Comparison of ENCODE assay signal across 20 cellular contexts in genomic region chr2:162016080-162016479, GRCh38. TPM values are rescaled to one million over a fixed set of nuclear protein-coding genes. Genes with fewer than 3 reads are reported as not detected.
A peak's percentile ranks its signal among the peaks of the same experiment; 100 is the strongest.
DNase-seq lines count a peak whose midpoint lies in the region; ATAC-seq and TF ChIP-seq lines count a peak whose summit lies in the region.
"Had no signal": no experiment of that assay in that cellular context is flagged by ENCODE, and none has a peak within 500 bp of the region (broad histone marks: within the 10 kb centered on the region; RNA-seq: fewer than 3 reads in every experiment).

No MANE protein-coding gene starts in this region.

- H3K9ac ChIP-seq in DND-41 (ENCODE audit: low read depth, low read length): no peak overlapping the region
- H3K9ac ChIP-seq: SK-N-SH had no signal

- no peaks in the 10 kb centered on the region for H4K20me1 ChIP-seq in DND-41 (ENCODE audit: insufficient read depth, low read length)

- no peak overlapping the region for H2AFZ ChIP-seq in DND-41 (ENCODE audit: low read depth, low read length)

- H3K36me3 ChIP-seq in DND-41 (ENCODE audit: insufficient read depth, low read length) (peaks cover 79% of the 10 kb centered on the region), MG63 (no peaks in the 10 kb centered on the region)

- H3K27me3 ChIP-seq in DND-41 (ENCODE audit: insufficient read depth, low read length, poor library complexity) (no peaks in the 10 kb centered on the region), MG63 (no peaks in the 10 kb centered on the region)

- CTCF ChIA-PET in activated CD8-positive, alpha-beta T cell treated with anti-CD3 and anti-CD28 coated beads for 36 hours (lab: Charles Lee): interaction anchor here (2.8 kb wide), 1 partner anchor 24 kb away, joined by 11 read pairs; no protein-coding TSS in a partner anchor

- no peaks in the 10 kb centered on the region for H3K9me3 Mint-ChIP-seq in activated naive CD8-positive, alpha-beta T cell treated with anti-CD3 and anti-CD28 coated beads, Interleukin-2, amount 10 ng/mL, durations not matched to agents 7 days and 5 days
- H3K9me3 Mint-ChIP-seq in activated naive CD8-positive, alpha-beta T cell treated with anti-CD3 and anti-CD28 coated beads, Interleukin-2, amount 50 U/mL, for 24 hours: no peaks in the 10 kb centered on the region
- H3K9me3 Mint-ChIP-seq in activated CD8-positive, alpha-beta T cell treated with anti-CD3 and anti-CD28 coated beads for 36 hours: no peaks in the 10 kb centered on the region
- H3K9me3 Mint-ChIP-seq in stimulated activated effector memory CD8-positive, alpha-beta T cell treated with anti-CD3 and anti-CD28 coated beads, Interleukin-12 subunit alpha, Interleukin-12 subunit beta, amount 100 ng/mL, for 72 hours: no peaks in the 10 kb centered on the region
- H3K9me3 Mint-ChIP-seq: IgD-negative memory B cell had no signal

- H3K4me1 ChIP-seq in DND-41 (ENCODE audit: insufficient read depth, low read length): peaks cover 59% of the 10 kb centered on the region
- H3K4me1 ChIP-seq: Caco-2 had no signal

- H3K4me3 Mint-ChIP-seq in activated naive CD8-positive, alpha-beta T cell treated with anti-CD3 and anti-CD28 coated beads, Interleukin-2, amount 10 ng/mL, durations not matched to agents 7 days and 5 days: peak overlapping the region; percentile 39
- no peak overlapping the region for H3K4me3 Mint-ChIP-seq in activated naive CD8-positive, alpha-beta T cell treated with anti-CD3 and anti-CD28 coated beads, Interleukin-2, amount 50 U/mL, for 24 hours
- no peak overlapping the region for H3K4me3 Mint-ChIP-seq in activated CD8-positive, alpha-beta T cell treated with anti-CD3 and anti-CD28 coated beads for 36 hours
- H3K4me3 Mint-ChIP-seq in stimulated activated effector memory CD8-positive, alpha-beta T cell treated with anti-CD3 and anti-CD28 coated beads, Interleukin-12 subunit alpha, Interleukin-12 subunit beta, amount 100 ng/mL, for 72 hours: no peak overlapping the region
- H3K4me3 Mint-ChIP-seq: IgD-negative memory B cell had no signal

- no peak overlapping the region for H3K4me2 ChIP-seq in DND-41 (ENCODE audit: insufficient read depth, low read length)
- H3K4me2 ChIP-seq: SK-N-SH had no signal

- TF ChIP-seq CTCF in DND-41 (IDR thresholded peaks at IDR 0.05; ENCODE audit: borderline replicate concordance, extremely low read depth, low read length, poor library complexity, severe bottlenecking): no peak
- no peak for TF ChIP-seq CTCF in activated CD8-positive, alpha-beta T cell treated with anti-CD3 and anti-CD28 coated beads for 36 hours (IDR thresholded peaks at IDR 0.05)

- peaks cover 75% of the 10 kb centered on the region for H3K36me3 Mint-ChIP-seq in activated naive CD8-positive, alpha-beta T cell treated with anti-CD3 and anti-CD28 coated beads, Interleukin-2, amount 10 ng/mL, durations not matched to agents 7 days and 5 days
- peaks cover 16% of the 10 kb centered on the region for H3K36me3 Mint-ChIP-seq in activated naive CD8-positive, alpha-beta T cell treated with anti-CD3 and anti-CD28 coated beads, Interleukin-2, amount 50 U/mL, for 24 hours (ENCODE audit: low read depth)
- peaks cover 60% of the 10 kb centered on the region for H3K36me3 Mint-ChIP-seq in activated CD8-positive, alpha-beta T cell treated with anti-CD3 and anti-CD28 coated beads for 36 hours (ENCODE audit: low read depth)
- H3K36me3 Mint-ChIP-seq in stimulated activated effector memory CD8-positive, alpha-beta T cell treated with anti-CD3 and anti-CD28 coated beads, Interleukin-12 subunit alpha, Interleukin-12 subunit beta, amount 100 ng/mL, for 72 hours: peaks cover 92% of the 10 kb centered on the region
- H3K36me3 Mint-ChIP-seq: IgD-negative memory B cell had no signal

- H3K27me3 Mint-ChIP-seq in activated naive CD8-positive, alpha-beta T cell treated with anti-CD3 and anti-CD28 coated beads, Interleukin-2, amount 10 ng/mL, durations not matched to agents 7 days and 5 days: no peaks in the 10 kb centered on the region
- no peaks in the 10 kb centered on the region for H3K27me3 Mint-ChIP-seq in activated naive CD8-positive, alpha-beta T cell treated with anti-CD3 and anti-CD28 coated beads, Interleukin-2, amount 50 U/mL, for 24 hours
- H3K27me3 Mint-ChIP-seq in activated CD8-positive, alpha-beta T cell treated with anti-CD3 and anti-CD28 coated beads for 36 hours: no peaks in the 10 kb centered on the region

- H3K27ac ChIP-seq in DND-41 (ENCODE audit: low read length): peak overlapping the region; percentile 68; the same call in 1 of the 2 replicates

- no peaks in the 10 kb centered on the region for H3K9me3 ChIP-seq in DND-41 (ENCODE audit: insufficient read depth, low read length, severe bottlenecking)
- H3K9me3 ChIP-seq in MG63: no peaks in the 10 kb centered on the region
- H3K9me3 ChIP-seq: Caco-2, SK-N-SH had no signal

- H3K79me2 ChIP-seq in DND-41 (ENCODE audit: insufficient read depth, low read length): 0 out of 2 replicates have a peak, but pooled peaks cover 2% of the 10 kb centered on the region

- no peak overlapping the region for H3K27ac Mint-ChIP-seq in activated naive CD8-positive, alpha-beta T cell treated with anti-CD3 and anti-CD28 coated beads, Interleukin-2, amount 10 ng/mL, durations not matched to agents 7 days and 5 days
- H3K27ac Mint-ChIP-seq in activated naive CD8-positive, alpha-beta T cell treated with anti-CD3 and anti-CD28 coated beads, Interleukin-2, amount 50 U/mL, for 24 hours: no peak overlapping the region
- H3K27ac Mint-ChIP-seq in activated CD8-positive, alpha-beta T cell treated with anti-CD3 and anti-CD28 coated beads for 36 hours: peak overlapping the region; percentile 39
- peak overlapping the region; percentile 80 for H3K27ac Mint-ChIP-seq in stimulated activated effector memory CD8-positive, alpha-beta T cell treated with anti-CD3 and anti-CD28 coated beads, Interleukin-12 subunit alpha, Interleukin-12 subunit beta, amount 100 ng/mL, for 72 hours
- H3K27ac Mint-ChIP-seq: IgD-negative memory B cell had no signal

- DNase-seq in activated naive CD8-positive, alpha-beta T cell treated with anti-CD3 and anti-CD28 coated beads, Interleukin-2, amount 10 ng/mL, durations not matched to agents 7 days and 5 days: no peak
- DNase-seq in activated naive CD8-positive, alpha-beta T cell treated with anti-CD3 and anti-CD28 coated beads, Interleukin-2, amount 50 U/mL, for 24 hours: no peak
- DNase-seq in DND-41: no peak
- no peak for DNase-seq in activated CD8-positive, alpha-beta T cell treated with anti-CD3 and anti-CD28 coated beads for 36 hours
- DNase-seq in stimulated activated effector memory CD8-positive, alpha-beta T cell treated with anti-CD3 and anti-CD28 coated beads, Interleukin-12 subunit alpha, Interleukin-12 subunit beta, amount 100 ng/mL, for 72 hours (ENCODE audit: low spot score in 2 of 2): no peak
- no peak for DNase-seq in cardiac septum (ENCODE audit: low spot score)
- no peak for DNase-seq in MG63
- DNase-seq: C1 segment of cervical spinal cord; Caco-2; GDM1; NCI-H1092 treated with DMSO at 0.1 percent for 48 hours; NCI-H2081; NCI-H2171 treated with DMSO at 0.1 percent for 48 hours; NCI-H510A; NCI-H748 treated with DMSO at 0.1 percent for 48 hours; NK-92 treated with Interleukin-12 subunit alpha and Interleukin-12 subunit beta, amount 100 ng/mL, for 24 hours; Right ventricle myocardium superior; SK-N-SH had no signal

- H3K4me3 ChIP-seq in DND-41 (ENCODE audit: low read depth in 1 of 2, low read length in 2 of 2): no peak overlapping the region
- no peak overlapping the region for H3K4me3 ChIP-seq in MG63

- POLR2A ChIA-PET in activated naive CD8-positive, alpha-beta T cell treated with anti-CD3 and anti-CD28 coated beads, Interleukin-2, amount 10 ng/mL, durations not matched to agents 7 days and 5 days (lab: Charles Lee): interaction anchor here (2.1 to 6.9 kb wide), 2 partner anchors 8 to 22 kb away, joined by 6 to 81 read pairs; no protein-coding TSS in a partner anchor
- POLR2A ChIA-PET in activated CD8-positive, alpha-beta T cell treated with anti-CD3 and anti-CD28 coated beads for 36 hours (lab: Charles Lee): no interaction called here

- intact Hi-C loops in activated CD8-positive, alpha-beta T cell treated with anti-CD3 and anti-CD28 coated beads for 36 hours (cut with micrococcal nuclease): no loop called here
- intact Hi-C loops in cardiac septum (cut with DNase I): no loop called here

- H3K4me1 Mint-ChIP-seq in activated naive CD8-positive, alpha-beta T cell treated with anti-CD3 and anti-CD28 coated beads, Interleukin-2, amount 10 ng/mL, durations not matched to agents 7 days and 5 days: peaks cover 43% of the 10 kb centered on the region
- H3K4me1 Mint-ChIP-seq in activated naive CD8-positive, alpha-beta T cell treated with anti-CD3 and anti-CD28 coated beads, Interleukin-2, amount 50 U/mL, for 24 hours: peaks cover 40% of the 10 kb centered on the region
- H3K4me1 Mint-ChIP-seq in activated CD8-positive, alpha-beta T cell treated with anti-CD3 and anti-CD28 coated beads for 36 hours (ENCODE audit: low read depth): peaks cover 52% of the 10 kb centered on the region
- peaks cover 53% of the 10 kb centered on the region for H3K4me1 Mint-ChIP-seq in stimulated activated effector memory CD8-positive, alpha-beta T cell treated with anti-CD3 and anti-CD28 coated beads, Interleukin-12 subunit alpha, Interleukin-12 subunit beta, amount 100 ng/mL, for 72 hours

- ATAC-seq in activated naive CD8-positive, alpha-beta T cell treated with anti-CD3 and anti-CD28 coated beads, Interleukin-2, amount 10 ng/mL, durations not matched to agents 7 days and 5 days (ENCODE audit: low read depth): no peak
- no peak for ATAC-seq in activated naive CD8-positive, alpha-beta T cell treated with anti-CD3 and anti-CD28 coated beads, Interleukin-2, amount 50 U/mL, for 24 hours
- no peak for ATAC-seq in DND-41 (ENCODE audit: insufficient read depth, low read depth)
- no peak for ATAC-seq in activated CD8-positive, alpha-beta T cell treated with anti-CD3 and anti-CD28 coated beads for 36 hours
- ATAC-seq in stimulated activated effector memory CD8-positive, alpha-beta T cell treated with anti-CD3 and anti-CD28 coated beads, Interleukin-12 subunit alpha, Interleukin-12 subunit beta, amount 100 ng/mL, for 72 hours: no peak

RNA-seq across cellular contexts. Expression of gene DPP4, which starts 57.9 kb away (rescaled TPM):
- total RNA-seq in activated naive CD8-positive, alpha-beta T cell treated with anti-CD3 and anti-CD28 coated beads, Interleukin-2, amount 10 ng/mL, durations not matched to agents 7 days and 5 days: 100 to 1,000 TPM; 101 to 107 TPM
- 10 to 100 TPM; 25.9 to 26.4 TPM for total RNA-seq in activated CD8-positive, alpha-beta T cell treated with anti-CD3 and anti-CD28 coated beads for 36 hours
- 3.4 TPM for total RNA-seq in cardiac septum
- total RNA-seq in MG63 (2014; rRNA removed; shearing (Covaris generic); ENCODE audit: low replicate concordance): 0.53 and 0.76 TPM in 2 replicates
- total RNA-seq: OCI-LY7 had no signal

Comparison
In these comparisons a context has a peak if more than half of its experiments do, and no peak if none do; other contexts are left out.
1. H3K27ac Mint-ChIP-seq: peak in activated CD8-positive, alpha-beta T cell treated with anti-CD3 and anti-CD28 coated beads for 36 hours (single experiment) and stimulated activated effector memory CD8-positive, alpha-beta T cell treated with anti-CD3 and anti-CD28 coated beads, Interleukin-12 subunit alpha, Interleukin-12 subunit beta, amount 100 ng/mL, for 72 hours (single experiment); none in activated naive CD8-positive, alpha-beta T cell treated with anti-CD3 and anti-CD28 coated beads, Interleukin-2, amount 10 ng/mL, durations not matched to agents 7 days and 5 days (single experiment) and activated naive CD8-positive, alpha-beta T cell treated with anti-CD3 and anti-CD28 coated beads, Interleukin-2, amount 50 U/mL, for 24 hours (single experiment).